1 cellular context compared by ENCODE assay signal in genomic region chr11:77061258-77061657, GRCh38.
TF ChIP-seq lines count a peak whose summit lies in the region.
"Not testable (repeated sequence)": the region's sequence is repeated elsewhere in the genome, so short reads cannot be mapped to it uniquely, and the experiment has no call there.

No MANE protein-coding gene starts in this region.

TF ChIP-seq in HepG2, 621 proteins besides CTCF, POLR2A, EP300 and RAD21 (continues in another document):
- TF ChIP-seq ASH2L (IDR thresholded peaks at IDR 0.05; ENCODE audit: insufficient read length, low read depth, low read length) (peak; percentile 44), KLF16 (CRISPR knock-in tag; IDR thresholded peaks at IDR 0.05) (peak in 1 of 2 experiments; percentile 84; a peak in 2 of 4 replicates), LCORL (IDR thresholded peaks at IDR 0.05) (0 out of 2 replicates have a peak, but pooled peaks have one; percentile 24), LCORL (CRISPR knock-in tag; IDR thresholded peaks at IDR 0.05) (peak; percentile 74), TEAD3 (CRISPR knock-in tag; optimal IDR thresholded peaks at IDR 0.05; ENCODE audit: borderline replicate concordance) (peak; percentile 70), CHD4 (IDR thresholded peaks at IDR 0.05; ENCODE audit: borderline replicate concordance, low read length) (peak; percentile 63; the same call in 1 of the 2 replicates), FOXP1 (CRISPR knock-in tag; IDR thresholded peaks at IDR 0.05) (peak; percentile 79), KAT8 (CRISPR knock-in tag; IDR thresholded peaks at IDR 0.05) (peak; percentile 26; the same call in 1 of the 2 replicates), MIXL1 (CRISPR knock-in tag; IDR thresholded peaks at IDR 0.05) (0 out of 2 replicates have a peak, but pooled peaks have one; percentile 46), SKIL (CRISPR knock-in tag; IDR thresholded peaks at IDR 0.05; ENCODE audit: borderline replicate concordance) (peak; percentile 18; the same call in 1 of the 2 replicates), SMAD3 (CRISPR knock-in tag; IDR thresholded peaks at IDR 0.05) (peak; percentile 82), ELF3 (CRISPR knock-in tag; IDR thresholded peaks at IDR 0.05) (peak; percentile 62; the same call in 1 of the 2 replicates), ATF2 (CRISPR knock-in tag; IDR thresholded peaks at IDR 0.05) (peak; percentile 59; the same call in 1 of the 2 replicates), SAP130 (CRISPR knock-in tag; IDR thresholded peaks at IDR 0.05; ENCODE audit: low read depth) (peak; percentile 58), RXRB (CRISPR knock-in tag; IDR thresholded peaks at IDR 0.05; ENCODE audit: borderline replicate concordance) (peak; percentile 77), PATZ1 (CRISPR knock-in tag; IDR thresholded peaks at IDR 0.05) (peak; percentile 17; the same call in 1 of the 2 replicates), HOXA3 (CRISPR knock-in tag; IDR thresholded peaks at IDR 0.05) (peak; percentile 28; the same call in 1 of the 2 replicates), GABPA (CRISPR knock-in tag; IDR thresholded peaks at IDR 0.05; ENCODE audit: low read depth) (peak; percentile 28; the same call in 1 of the 2 replicates), GABPB1 (CRISPR knock-in tag; IDR thresholded peaks at IDR 0.05) (peak; percentile 28; the same call in 1 of the 2 replicates), CEBPB (IDR thresholded peaks at IDR 0.05; ENCODE audit: borderline replicate concordance, low read depth, low read length) (peak; percentile 73), NR2F1 (CRISPR knock-in tag; IDR thresholded peaks at IDR 0.05) (0 out of 4 replicates have a peak, but pooled peaks of 1 of the 2 experiments have one; percentile 41), NCOA2 (CRISPR knock-in tag; IDR thresholded peaks at IDR 0.05) (peak; percentile 82), DPF2 (CRISPR knock-in tag; IDR thresholded peaks at IDR 0.05; ENCODE audit: borderline replicate concordance, low read depth) (peak; percentile 55; the same call in 1 of the 2 replicates), YEATS2 (CRISPR knock-in tag; IDR thresholded peaks at IDR 0.05; ENCODE audit: borderline replicate concordance) (peak; percentile 23; the same call in 1 of the 2 replicates), HDAC2 (CRISPR knock-in tag; IDR thresholded peaks at IDR 0.05) (peak; percentile 68), TFAP4 (IDR thresholded peaks at IDR 0.05; ENCODE audit: borderline replicate concordance, low read depth) (peak; percentile 31; the same call in 1 of the 2 replicates), MIER3 (CRISPR knock-in tag; IDR thresholded peaks at IDR 0.05; ENCODE audit: borderline replicate concordance) (peak; percentile 27; the same call in 1 of the 2 replicates), RERE (CRISPR knock-in tag; IDR thresholded peaks at IDR 0.05; ENCODE audit: low read depth) (peak; percentile 84; the same call in 1 of the 2 replicates), ZMYM2 (CRISPR knock-in tag; IDR thresholded peaks at IDR 0.05) (peak; percentile 68; the same call in 1 of the 2 replicates), ISL2 (CRISPR knock-in tag; IDR thresholded peaks at IDR 0.05) (peak; percentile 80; the same call in 1 of the 2 replicates), CEBPG (CRISPR knock-in tag; IDR thresholded peaks at IDR 0.05) (peak; percentile 95), FOXA1 (IDR thresholded peaks at IDR 0.05) (peak; percentile 95), FOXA1 (CRISPR knock-in tag; IDR thresholded peaks at IDR 0.05) (peak; percentile 96)
- TF ChIP-seq FOXP1 (IDR thresholded peaks at IDR 0.05); GABPA (IDR thresholded peaks at IDR 0.05; ENCODE audit: low read depth, low read length): not testable (repeated sequence)
- TF ChIP-seq, protein P1, sequence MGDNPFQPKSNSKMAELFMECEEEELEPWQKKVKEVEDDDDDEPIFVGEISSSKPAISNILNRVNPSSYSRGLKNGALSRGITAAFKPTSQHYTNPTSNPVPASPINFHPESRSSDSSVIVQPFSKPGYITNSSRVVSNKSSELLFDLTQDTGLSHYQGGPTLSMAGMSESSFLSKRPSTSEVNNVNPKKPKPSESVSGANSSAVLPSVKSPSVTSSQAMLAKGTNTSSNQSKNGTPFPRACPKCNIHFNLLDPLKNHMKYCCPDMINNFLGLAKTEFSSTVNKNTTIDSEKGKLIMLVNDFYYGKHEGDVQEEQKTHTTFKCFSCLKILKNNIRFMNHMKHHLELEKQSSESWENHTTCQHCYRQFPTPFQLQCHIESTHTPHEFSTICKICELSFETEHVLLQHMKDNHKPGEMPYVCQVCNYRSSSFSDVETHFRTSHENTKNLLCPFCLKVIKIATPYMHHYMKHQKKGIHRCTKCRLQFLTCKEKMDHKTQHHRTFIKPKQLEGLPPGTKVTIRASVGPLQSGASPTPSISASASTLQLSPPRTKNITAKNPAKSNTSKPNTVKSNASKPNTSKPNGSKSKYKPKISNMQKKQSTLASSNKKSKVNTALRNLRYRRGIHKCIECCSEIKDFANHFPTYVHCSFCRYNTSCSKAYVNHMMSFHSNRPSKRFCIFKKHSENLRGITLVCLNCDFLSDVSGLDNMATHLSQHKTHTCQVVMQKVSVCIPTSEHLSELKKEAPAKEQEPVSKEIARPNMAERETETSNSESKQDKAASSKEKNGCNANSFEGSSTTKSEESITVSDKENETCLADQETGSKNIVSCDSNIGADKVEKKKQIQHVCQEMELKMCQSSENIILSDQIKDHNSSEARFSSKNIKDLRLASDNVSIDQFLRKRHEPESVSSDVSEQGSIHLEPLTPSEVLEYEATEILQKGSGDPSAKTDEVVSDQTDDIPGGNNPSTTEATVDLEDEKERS (CRISPR knock-in tag; IDR thresholded peaks at IDR 0.05): peak; percentile 30; the same call in 1 of the 2 replicates
- TF ChIP-seq, protein P2, sequence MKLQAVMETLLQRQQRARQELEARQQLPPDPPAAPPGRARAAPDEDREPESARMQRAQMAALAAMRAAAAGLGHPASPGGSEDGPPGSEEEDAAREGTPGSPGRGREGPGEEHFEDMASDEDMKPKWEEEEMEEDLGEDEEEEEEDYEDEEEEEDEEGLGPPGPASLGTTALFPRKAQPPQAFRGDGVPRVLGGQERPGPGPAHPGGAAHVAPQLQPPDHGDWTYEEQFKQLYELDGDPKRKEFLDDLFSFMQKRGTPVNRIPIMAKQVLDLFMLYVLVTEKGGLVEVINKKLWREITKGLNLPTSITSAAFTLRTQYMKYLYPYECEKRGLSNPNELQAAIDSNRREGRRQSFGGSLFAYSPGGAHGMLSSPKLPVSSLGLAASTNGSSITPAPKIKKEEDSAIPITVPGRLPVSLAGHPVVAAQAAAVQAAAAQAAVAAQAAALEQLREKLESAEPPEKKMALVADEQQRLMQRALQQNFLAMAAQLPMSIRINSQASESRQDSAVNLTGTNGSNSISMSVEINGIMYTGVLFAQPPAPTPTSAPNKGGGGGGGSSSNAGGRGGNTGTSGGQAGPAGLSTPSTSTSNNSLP (IDR thresholded peaks at IDR 0.05; ENCODE audit: low read depth, low read length): peak; percentile 60
- TF ChIP-seq, protein P3, sequence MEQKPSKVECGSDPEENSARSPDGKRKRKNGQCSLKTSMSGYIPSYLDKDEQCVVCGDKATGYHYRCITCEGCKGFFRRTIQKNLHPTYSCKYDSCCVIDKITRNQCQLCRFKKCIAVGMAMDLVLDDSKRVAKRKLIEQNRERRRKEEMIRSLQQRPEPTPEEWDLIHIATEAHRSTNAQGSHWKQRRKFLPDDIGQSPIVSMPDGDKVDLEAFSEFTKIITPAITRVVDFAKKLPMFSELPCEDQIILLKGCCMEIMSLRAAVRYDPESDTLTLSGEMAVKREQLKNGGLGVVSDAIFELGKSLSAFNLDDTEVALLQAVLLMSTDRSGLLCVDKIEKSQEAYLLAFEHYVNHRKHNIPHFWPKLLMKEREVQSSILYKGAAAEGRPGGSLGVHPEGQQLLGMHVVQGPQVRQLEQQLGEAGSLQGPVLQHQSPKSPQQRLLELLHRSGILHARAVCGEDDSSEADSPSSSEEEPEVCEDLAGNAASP (CRISPR knock-in tag; IDR thresholded peaks at IDR 0.05; ENCODE audit: borderline replicate concordance): peak; percentile 55; the same call in 1 of the 2 replicates
- TF ChIP-seq, protein P4, sequence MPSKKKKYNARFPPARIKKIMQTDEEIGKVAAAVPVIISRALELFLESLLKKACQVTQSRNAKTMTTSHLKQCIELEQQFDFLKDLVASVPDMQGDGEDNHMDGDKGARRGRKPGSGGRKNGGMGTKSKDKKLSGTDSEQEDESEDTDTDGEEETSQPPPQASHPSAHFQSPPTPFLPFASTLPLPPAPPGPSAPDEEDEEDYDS (CRISPR knock-in tag; IDR thresholded peaks at IDR 0.05): peak; percentile 14; the same call in 1 of the 2 replicates
